8 cellular contexts compared by ENCODE assay signal in the genomic region with DNA sequence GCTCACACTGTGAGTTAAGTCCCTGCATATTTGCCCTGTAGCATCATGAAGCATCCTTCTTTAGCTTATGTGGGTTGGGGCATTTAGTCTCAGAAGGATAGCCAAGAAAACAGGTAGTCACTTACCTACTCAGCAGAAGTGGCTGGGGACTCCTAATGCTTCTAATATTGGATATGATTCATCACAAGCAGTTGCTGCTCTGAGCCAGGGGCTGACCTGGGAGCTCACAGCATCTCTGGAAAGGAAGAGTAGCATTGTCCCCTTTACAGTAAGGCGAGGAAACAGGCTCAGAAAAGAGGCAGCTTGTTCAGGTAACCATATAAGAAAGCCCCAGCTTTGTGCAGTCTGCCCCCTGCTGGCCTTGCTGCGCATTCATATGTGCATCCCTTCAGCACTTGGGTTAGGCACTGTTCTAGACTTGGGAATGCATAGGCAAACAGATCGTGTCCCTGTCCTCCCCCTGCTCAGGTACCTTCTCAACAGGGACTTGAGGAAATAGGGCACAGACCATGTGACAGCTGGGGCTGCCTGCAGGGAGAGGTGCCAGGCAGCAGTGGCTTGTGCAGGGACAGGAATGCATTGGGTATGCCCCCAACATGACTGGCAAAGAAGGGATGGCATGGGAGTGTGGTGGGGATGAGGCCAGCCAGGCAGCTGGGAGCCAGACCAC. TPM values are rescaled to one million over a fixed set of nuclear protein-coding genes. Genes with fewer than 3 reads are reported as not detected.
DNase-seq lines count a peak whose midpoint lies in the region; ATAC-seq, FAIRE-seq and TF ChIP-seq lines count a peak whose summit lies in the region.

No MANE protein-coding gene starts in this region.

- ATAC-seq in HG03139 (IDR thresholded peaks at IDR 0.05; ENCODE audit: unreplicated experiment) = peak; percentile 47

- H3K27me3 Mint-ChIP-seq in glutamatergic neuron (ENCODE audit: unreplicated experiment) (peaks cover 4% of the 10 kb centered on the region), progenitor cell of endocrine pancreas (no peaks in the 10 kb centered on the region)

- FAIRE-seq in urothelium cell line (lab: Jason Lieb, UNC) = no peak

- H3K9me3 Mint-ChIP-seq in glutamatergic neuron (ENCODE audit: unreplicated experiment) (peaks cover 21% of the 10 kb centered on the region), progenitor cell of endocrine pancreas (ENCODE audit: low read depth) (no peaks in the 10 kb centered on the region)

- H3K4me1 Mint-ChIP-seq in glutamatergic neuron (ENCODE audit: low read depth, unreplicated experiment) (peaks cover 22% of the 10 kb centered on the region), progenitor cell of endocrine pancreas (ENCODE audit: low read depth) (no peaks in the 10 kb centered on the region)

- peak; percentile 78 for TF ChIP-seq CTCF in RWPE1 (conservative IDR thresholded peaks at IDR 0.05; ENCODE audit: low read depth)
- TF ChIP-seq CTCF in glutamatergic neuron (IDR thresholded peaks at IDR 0.05; ENCODE audit: partially characterized antibody, unreplicated experiment) = peak; percentile 83
- TF ChIP-seq CTCF in progenitor cell of endocrine pancreas (IDR thresholded peaks at IDR 0.05; ENCODE audit: unreplicated experiment) = peak; percentile 77

- H3K27ac ChIP-seq in RWPE1 = no peak overlapping the region

- POLR2A ChIA-PET in RWPE1 (lab: Yijun Ruan, JAX; ENCODE audit: low non-redundant PET) = no interaction called here

- H3K36me3 Mint-ChIP-seq in glutamatergic neuron (ENCODE audit: unreplicated experiment) = peaks cover 20% of the 10 kb centered on the region
- H3K36me3 Mint-ChIP-seq in progenitor cell of endocrine pancreas (ENCODE audit: insufficient read depth) = peaks cover 24% of the 10 kb centered on the region

- CTCF ChIA-PET in RWPE1 (lab: Yijun Ruan, JAX) = interaction anchor here (0.6 to 2.5 kb wide), 4 partner anchors 154 to 280 kb away, joined by 3 to 20 read pairs (median 4); no protein-coding TSS in a partner anchor

- H3K27ac Mint-ChIP-seq in glutamatergic neuron (ENCODE audit: unreplicated experiment) = no peak overlapping the region
- peak overlapping the region; percentile 20 for H3K27ac Mint-ChIP-seq in progenitor cell of endocrine pancreas

- DNase-seq in DMS153 treated with DMSO at 0.1 percent for 48 hours (lab: John Stamatoyannopoulos, UW; ENCODE audit: unreplicated experiment) (peak; percentile 1), DMS153 (lab: John Stamatoyannopoulos, UW) (no peak), RWPE1 (ENCODE audit: low spot score) (peak; percentile 12), glutamatergic neuron (peak; percentile 85), progenitor cell of endocrine pancreas (ENCODE audit: low spot score, unreplicated experiment) (peak; percentile 56), urothelium cell line (ENCODE audit: low spot score) (peak; percentile 44)
- DNase-seq in activated gamma-delta T cell treated with anti-CD3 and anti-CD28 coated beads, Interleukin-2, amount 50 U/mL, for 16 hours (ENCODE audit: low read depth) = peak; percentile 73

- H3K4me3 Mint-ChIP-seq in glutamatergic neuron (ENCODE audit: unreplicated experiment) (no peak overlapping the region), progenitor cell of endocrine pancreas (ENCODE audit: low read depth) (no peak overlapping the region)

RNA-seq across cellular contexts. Expression of gene TBC1D14, which starts 35.7 kb away (rescaled TPM):
- 82.2 TPM for total RNA-seq in glutamatergic neuron (ENCODE audit: unreplicated experiment)
- total RNA-seq in progenitor cell of endocrine pancreas = 60.8 and 61.8 TPM in 2 replicates
